20 cellular contexts compared by ENCODE assay signal in genomic region chr12:130463818-130464663, GRCh38.
"Had no signal": no experiment of that assay in that cellular context is flagged by ENCODE, and none has a peak within 500 bp of the region (broad histone marks: within the 10 kb centered on the region; RNA-seq: fewer than 3 reads in every experiment).

No MANE protein-coding gene starts in this region.

- H3K9ac ChIP-seq: parathyroid adenoma had no signal

- FAIRE-seq: frontal cortex had no signal

- H3K4me3 ChIP-seq: heart left ventricle, prostate gland, right lobe of liver, testis, tibial nerve, upper lobe of right lung, vagina had no signal

- H3K27me3 ChIP-seq: right lobe of liver, testis, tibial nerve, upper lobe of right lung, vagina had no signal

- H3K27ac ChIP-seq: heart left ventricle, parathyroid adenoma, prostate gland, right lobe of liver, testis, tibial nerve, upper lobe of right lung, vagina had no signal

- H2AFZ ChIP-seq: parathyroid adenoma had no signal

- DNase-seq: effector CD8-positive, alpha-beta T cell; heart left ventricle; hippocampal formation; left colon; mammary epithelial cell; naive thymus-derived CD4-positive, alpha-beta T cell; nephron progenitor cell; stimulated activated CD4-positive, alpha-beta T cell treated with anti-CD3 and anti-CD28 coated beads, Interleukin-1b, Interleukin-23, amount 100 ng/mL, for 48 hours; stimulated activated CD4-positive, alpha-beta T cell treated with anti-CD3 and anti-CD28 coated beads, Interleukin-4, amount 100 ng/mL, for 24 hours; stimulated activated naive B cell treated with anti-CD40 and anti-IgM and Interleukin-4, amounts not matched to agents 10 μg/mL and 1 μg/mL and 100 μg/mL, for 72 hours; stimulated activated naive CD8-positive, alpha-beta T cell treated with anti-CD3 and anti-CD28 coated beads, Interleukin-15, amount 100 ng/mL, for 72 hours; testis; upper lobe of right lung had no signal

- H3K36me3 ChIP-seq: heart left ventricle, prostate gland, right lobe of liver, tibial nerve, upper lobe of right lung, vagina had no signal

- H3K9me3 ChIP-seq: prostate gland, right lobe of liver, testis, upper lobe of right lung had no signal

- H3K4me1 ChIP-seq: prostate gland, right lobe of liver, testis, tibial nerve, upper lobe of right lung, vagina had no signal

- ATAC-seq: esophagus mucosa; heart left ventricle; left colon; naive thymus-derived CD4-positive, alpha-beta T cell; right lobe of liver; stimulated activated naive B cell treated with anti-CD40 and anti-IgM and Interleukin-4, amounts not matched to agents 10 μg/mL and 1 μg/mL and 100 μg/mL, for 72 hours; stimulated activated naive CD8-positive, alpha-beta T cell treated with anti-CD3 and anti-CD28 coated beads, Interleukin-15, amount 100 ng/mL, for 72 hours; upper lobe of right lung had no signal
